ENCODE assay signal across 8 cellular contexts in the genomic region with DNA sequence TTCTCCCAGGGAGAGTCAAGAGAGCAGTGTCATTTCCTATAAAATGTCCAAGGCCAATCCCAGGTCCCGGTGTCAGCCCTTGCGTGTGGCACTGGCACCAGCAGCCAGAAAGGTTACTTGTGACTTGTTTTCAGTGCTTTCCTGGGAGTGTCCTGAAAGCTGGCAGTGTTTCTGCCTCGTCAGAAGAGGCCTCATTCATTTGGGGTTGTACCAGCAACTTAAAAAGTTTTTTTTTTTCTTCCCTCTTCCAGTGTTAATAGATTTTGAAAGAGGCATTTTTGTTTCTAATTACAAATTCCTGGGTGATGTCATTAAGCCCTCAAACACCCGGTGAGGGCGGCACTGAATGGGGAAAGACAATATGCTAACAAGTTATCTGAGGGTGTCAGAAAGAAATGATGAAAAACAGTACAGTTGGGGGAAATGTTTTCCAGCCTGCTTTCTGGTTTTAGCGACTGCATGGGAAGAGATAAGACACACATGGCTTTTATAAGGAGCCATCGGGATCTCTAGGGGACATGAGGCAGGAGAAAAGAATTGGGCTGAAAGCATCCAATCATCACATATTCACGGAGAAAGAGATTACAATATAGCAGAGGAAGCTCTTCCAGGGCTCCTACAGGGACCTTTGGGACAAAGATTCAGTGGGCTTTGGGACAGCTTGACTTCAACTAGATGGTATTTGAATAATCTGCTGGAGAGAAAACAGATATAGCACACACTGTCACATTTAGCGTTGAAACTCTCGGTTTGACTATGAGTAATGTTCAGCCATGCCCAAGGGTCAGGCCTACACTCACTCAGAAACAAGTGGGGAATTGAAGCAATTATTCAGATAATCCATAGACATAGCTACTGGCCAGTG.
DNase-seq lines count a peak whose midpoint lies in the region; ATAC-seq and TF ChIP-seq lines count a peak whose summit lies in the region.

No MANE protein-coding gene starts in this region.

- dilution Hi-C loops in mammary epithelial cell (cut with HindIII; ENCODE audit: low sequenced_read_pairs) = loop anchor here (25.0 kb wide), 1 partner anchor 155 kb away; no protein-coding TSS in a partner anchor

- H3K27ac ChIP-seq in HUES6 (ENCODE audit: low read depth, low read length) = peak overlapping the region; percentile 11; the same call in 1 of the 2 replicates
- H3K27ac ChIP-seq in mammary epithelial cell (ENCODE audit: insufficient read depth, low read depth, low read length) = peak overlapping the region; percentile 61
- peak overlapping the region; percentile 43 to 88 for H3K27ac ChIP-seq in lung (ENCODE audit: low read depth in 1 of 2, low read length in 1 of 2)
- peak overlapping the region; percentile 90 for H3K27ac ChIP-seq in upper lobe of right lung
- no peak overlapping the region for H3K27ac ChIP-seq in CD8-positive, alpha-beta T cell (ENCODE audit: low read depth, low read length)

- H3K9me3 ChIP-seq in HUES6 (ENCODE audit: control insufficient read depth, insufficient read depth, low read depth, low read length) (no peaks in the 10 kb centered on the region), mammary epithelial cell (replicated peaks; ENCODE audit: insufficient read depth, low read length) (no peaks in the 10 kb centered on the region), lung (ENCODE audit: control insufficient read depth in 2 of 2, insufficient read depth in 1 of 2, low read length in 1 of 2) (no peaks in the 10 kb centered on the region), upper lobe of right lung (no peaks in the 10 kb centered on the region)
- H3K9me3 ChIP-seq in CD8-positive, alpha-beta T cell (ENCODE audit: low read length) = no peaks in the 10 kb centered on the region

- H3K9me3 Mint-ChIP-seq in CD8-positive, alpha-beta T cell = no peaks in the 10 kb centered on the region

- H3K9ac ChIP-seq in HUES6 (ENCODE audit: low read length) = no peak overlapping the region
- peak overlapping the region; percentile 69 for H3K9ac ChIP-seq in mammary epithelial cell (ENCODE audit: insufficient read depth, low read length)

- peak overlapping the region; percentile 90 for H2AFZ ChIP-seq in mammary epithelial cell (ENCODE audit: low read depth, low read length)

- H3K27me3 ChIP-seq in HUES6 (ENCODE audit: control insufficient read depth, insufficient read depth, low read length) = no peaks in the 10 kb centered on the region
- no peaks in the 10 kb centered on the region for H3K27me3 ChIP-seq in mammary epithelial cell (ENCODE audit: insufficient read depth, low read length)
- no peaks in the 10 kb centered on the region for H3K27me3 ChIP-seq in lung (ENCODE audit: control insufficient read depth, insufficient read depth)
- H3K27me3 ChIP-seq in upper lobe of right lung = no peaks in the 10 kb centered on the region
- H3K27me3 ChIP-seq in CD8-positive, alpha-beta T cell (ENCODE audit: insufficient read depth, low read length) = no peaks in the 10 kb centered on the region

- in situ Hi-C loops in mammary epithelial cell (cut with MboI; ENCODE audit: low sequenced_read_pairs in 2 of 2) = loop anchor here in 1 of 2 donors (25.0 kb wide), 1 partner anchor 155 kb away; no protein-coding TSS in a partner anchor

- H4K20me1 ChIP-seq in mammary epithelial cell (ENCODE audit: insufficient read depth, low read length) = no peaks in the 10 kb centered on the region

- H3K4me1 ChIP-seq in HUES6 (ENCODE audit: control insufficient read depth, insufficient read depth, low read length) (peaks cover 48% of the 10 kb centered on the region), mammary epithelial cell (ENCODE audit: insufficient read depth, low read length) (peaks cover 46% of the 10 kb centered on the region), lung (ENCODE audit: control insufficient read depth in 2 of 2, insufficient read depth in 2 of 2, low read length in 2 of 2) (peaks cover 1 to 9% of the 10 kb centered on the region in 2 donors), upper lobe of right lung (peaks cover 29% of the 10 kb centered on the region)
- peaks cover 21% of the 10 kb centered on the region for H3K4me1 ChIP-seq in CD8-positive, alpha-beta T cell (ENCODE audit: insufficient read depth, low read length)

- no peak overlapping the region for H3K27ac Mint-ChIP-seq in CD8-positive, alpha-beta T cell

- no peak overlapping the region for H3K4me3 Mint-ChIP-seq in CD8-positive, alpha-beta T cell

- WGBS in mammary epithelial cell (ENCODE audit: low coverage, missing lambda C conversion rate) = 36% methylated on average over 9 of the region's 10 CpGs
- WGBS in lung, 2 donors = 32% methylated on average over 10 of the region's 10 CpGs

- no peaks in the 10 kb centered on the region for H3K36me3 Mint-ChIP-seq in CD8-positive, alpha-beta T cell

- peaks cover 26% of the 10 kb centered on the region for H3K4me1 Mint-ChIP-seq in CD8-positive, alpha-beta T cell (ENCODE audit: low read depth)

- H3K27me3 Mint-ChIP-seq in CD8-positive, alpha-beta T cell (ENCODE audit: low read depth) = no peaks in the 10 kb centered on the region

- intact Hi-C loops in mammary epithelial cell (cut with micrococcal nuclease) = loop anchor here (1.0 to 5.0 kb wide), 4 partner anchors 22 to 325 kb away; a partner anchor contains a TSS
- intact Hi-C loops in upper lobe of right lung (cut with DNase I) = loop anchor here (10.0 kb wide), 1 partner anchor 343 kb away; no protein-coding TSS in a partner anchor
- intact Hi-C loops in CD8-positive, alpha-beta T cell (cut with DNase I, micrococcal nuclease) = loop anchor here (2.0 to 10.0 kb wide), 7 partner anchors 19 to 503 kb away; no protein-coding TSS in a partner anchor

- no peaks in the 10 kb centered on the region for H3K36me3 ChIP-seq in HUES6 (ENCODE audit: control insufficient read depth, insufficient read depth, low read length)
- H3K36me3 ChIP-seq in mammary epithelial cell (ENCODE audit: insufficient read depth, low read length) = no peaks in the 10 kb centered on the region
- H3K36me3 ChIP-seq in lung (ENCODE audit: control insufficient read depth in 2 of 2, insufficient read depth in 2 of 2, low read length in 2 of 2) = no peaks in the 10 kb centered on the region
- no peaks in the 10 kb centered on the region for H3K36me3 ChIP-seq in upper lobe of right lung
- no peaks in the 10 kb centered on the region for H3K36me3 ChIP-seq in CD8-positive, alpha-beta T cell (ENCODE audit: insufficient read depth, low read length)

- ATAC-seq in GM21447 (IDR thresholded peaks at IDR 0.05; ENCODE audit: unreplicated experiment) (peak; percentile 68), lung (ENCODE audit: insufficient read depth, low FRiP score) (no peak), upper lobe of right lung (peak; percentile 40)
- ATAC-seq in CD8-positive, alpha-beta T cell = no peak

- TF ChIP-seq CTCF in mammary epithelial cell (conservative IDR thresholded peaks at IDR 0.05 in 1 of 2, IDR thresholded peaks at IDR 0.05 in 1 of 2; ENCODE audit: extremely low read depth in 1 of 2, insufficient read depth in 1 of 2, low read depth in 1 of 2, low read length in 2 of 2) (no peak), lung (IDR thresholded peaks at IDR 0.05; ENCODE audit: control extremely low read depth, extremely low read depth) (no peak), upper lobe of right lung (IDR thresholded peaks at IDR 0.05) (no peak)
- TF ChIP-seq CTCF in CD8-positive, alpha-beta T cell (IDR thresholded peaks at IDR 0.05) = no peak

- CTCF ChIA-PET in mammary epithelial cell (lab: Charles Lee; ENCODE audit: low non-redundant PET) = no interaction called here
- CTCF ChIA-PET in CD8-positive, alpha-beta T cell (lab: Charles Lee) = interaction anchor here (0.6 to 6.0 kb wide), 20 partner anchors 12 to 692 kb away, joined by 3 to 107 read pairs (median 8); no protein-coding TSS in a partner anchor

- no peak overlapping the region for H3K4me2 ChIP-seq in mammary epithelial cell (ENCODE audit: insufficient read depth, low read depth, low read length)

- DNase-seq in Daoy (ENCODE audit: low read depth) (peak; percentile 75), mammary epithelial cell (peak; percentile 65), lung (ENCODE audit: low spot score) (no peak), upper lobe of right lung (no peak), NCI-H1417 (lab: John Stamatoyannopoulos, UW) (no peak)
- no peak for DNase-seq in CD8-positive, alpha-beta T cell

- H3K79me2 ChIP-seq in mammary epithelial cell (ENCODE audit: insufficient read depth, low read length) = no peaks in the 10 kb centered on the region

- POLR2A ChIA-PET in CD8-positive, alpha-beta T cell (lab: Charles Lee) = interaction anchor here (0.7 to 2.6 kb wide), 4 partner anchors 9 to 336 kb away, joined by 3 to 16 read pairs (median 6); no protein-coding TSS in a partner anchor

- H3K4me3 ChIP-seq in HUES6 (ENCODE audit: low read depth, low read length) (no peak overlapping the region), mammary epithelial cell (replicated peaks in 1 of 3; ENCODE audit: insufficient read depth in 1 of 3, low read depth in 2 of 3, low read length in 3 of 3) (no peak overlapping the region), lung (no peak overlapping the region), upper lobe of right lung (no peak overlapping the region)
- H3K4me3 ChIP-seq in CD8-positive, alpha-beta T cell (ENCODE audit: low read depth, low read length) = no peak overlapping the region

- BruUV-seq in mammary epithelial cell (replicated peaks; lab: Mats Ljungman, UMichigan) = no TSS peak

Comparison
In these comparisons a context has a peak if more than half of its experiments do, and no peak if none do; other contexts are left out.
1. DNase-seq: peak in Daoy (single experiment) and mammary epithelial cell (single experiment); none in lung (single experiment), upper lobe of right lung (single experiment), NCI-H1417 (0 of 3) and CD8-positive, alpha-beta T cell (0 of 7).
2. ATAC-seq: peak in GM21447 (single experiment) and upper lobe of right lung (single experiment); none in lung (single experiment) and CD8-positive, alpha-beta T cell (single experiment).